18 cellular contexts compared by ENCODE assay signal in the genomic region with DNA sequence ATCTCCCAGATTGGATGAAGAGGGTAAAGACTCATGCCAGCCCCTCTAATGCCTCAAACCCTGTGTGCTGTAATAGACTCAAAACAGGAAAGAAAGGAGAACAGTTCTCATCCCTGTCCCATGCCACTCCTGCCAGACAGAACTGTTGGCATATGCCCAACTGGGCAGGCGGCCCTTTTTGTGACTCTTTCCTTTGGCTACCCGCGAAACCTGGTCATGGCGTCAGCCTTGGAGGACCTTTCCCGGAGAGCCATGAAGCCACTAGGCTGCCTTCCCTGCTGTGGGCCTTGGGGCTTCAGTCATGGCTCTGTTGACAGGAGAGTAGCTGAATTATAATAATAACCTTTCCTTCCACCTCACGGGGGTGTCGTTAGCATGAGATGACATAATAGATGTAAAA.
A peak's percentile ranks its signal among the peaks of the same experiment; 100 is the strongest.
DNase-seq lines count a peak whose midpoint lies in the region; TF ChIP-seq lines count a peak whose summit lies in the region.
"Had no signal": no experiment of that assay in that cellular context is flagged by ENCODE, and none has a peak within 500 bp of the region (broad histone marks: within the 10 kb centered on the region; RNA-seq: fewer than 3 reads in every experiment).

No MANE protein-coding gene starts in this region.

- no peaks in the 10 kb centered on the region for H3K36me3 Mint-ChIP-seq in H9 (ENCODE audit: insufficient read depth in 1 of 3, low read depth in 3 of 3)
- H3K36me3 Mint-ChIP-seq in T-helper 2 cell treated with Interferon-gamma antibody and Interleukin-4, amounts not matched to agents 5 μg/mL and 100 μg/mL, for 36 hours (ENCODE audit: low read depth): no peaks in the 10 kb centered on the region
- H3K36me3 Mint-ChIP-seq: CD4-positive, CD25-positive, alpha-beta regulatory T cell had no signal

- no peaks in the 10 kb centered on the region for H3K23me2 ChIP-seq in H9 (ENCODE audit: insufficient read length, low read depth, low read length, poor library complexity, severe bottlenecking)

- peaks cover 52 to 55% of the 10 kb centered on the region in 2 experiments for H3K4me1 Mint-ChIP-seq in H9
- H3K4me1 Mint-ChIP-seq in T-helper 2 cell treated with Interferon-gamma antibody and Interleukin-4, amounts not matched to agents 5 μg/mL and 100 μg/mL, for 36 hours (ENCODE audit: low read depth): no peaks in the 10 kb centered on the region
- H3K4me1 Mint-ChIP-seq: CD4-positive, CD25-positive, alpha-beta regulatory T cell had no signal

- no peak overlapping the region for H3K23ac ChIP-seq in H9 (ENCODE audit: insufficient read length, low read depth, low read length)
- H3K23ac ChIP-seq in mesendoderm (ENCODE audit: low read length): no peak overlapping the region

- H3K27me3 Mint-ChIP-seq in H9 (ENCODE audit: low read depth): no peaks in the 10 kb centered on the region
- H3K27me3 Mint-ChIP-seq in T-helper 2 cell treated with Interferon-gamma antibody and Interleukin-4, amounts not matched to agents 5 μg/mL and 100 μg/mL, for 36 hours (ENCODE audit: low read depth): no peaks in the 10 kb centered on the region
- H3K27me3 Mint-ChIP-seq: CD4-positive, CD25-positive, alpha-beta regulatory T cell had no signal

- H3K4ac ChIP-seq in H9 (ENCODE audit: low read depth, low read length) (no peak overlapping the region), mesendoderm (ENCODE audit: low read depth, low read length) (no peak overlapping the region)

- no peak overlapping the region for H2BK5ac ChIP-seq in H9 (ENCODE audit: insufficient read length, low read length)
- H2BK5ac ChIP-seq in mesendoderm (ENCODE audit: low read length): no peak overlapping the region

- H2AK5ac ChIP-seq in H9 (ENCODE audit: insufficient read length, low read length) (no peak overlapping the region), mesendoderm (ENCODE audit: low read length) (no peak overlapping the region)

- H3K36me3 ChIP-seq in mesendoderm (ENCODE audit: control insufficient read depth, insufficient read depth, low read length): no peaks in the 10 kb centered on the region

- no peak overlapping the region for H3K4me3 ChIP-seq in mesendoderm (ENCODE audit: low read length)

- no peak overlapping the region for H2AFZ ChIP-seq in H9 (ENCODE audit: low read length)

- peak overlapping the region; percentile 44; the same call in 1 of the 2 replicates for H3K14ac ChIP-seq in H9 (ENCODE audit: insufficient read depth, low read length)

- H3K4me1 ChIP-seq in H9 (ENCODE audit: insufficient read depth, low read length): peaks cover 17% of the 10 kb centered on the region
- H3K4me1 ChIP-seq in mesendoderm (ENCODE audit: control insufficient read depth, low read depth, low read length): peaks cover 12% of the 10 kb centered on the region
- H3K4me1 ChIP-seq: Caco-2 had no signal

- H3T11ph ChIP-seq in H9 (ENCODE audit: low read length): no peak overlapping the region

- H3K79me1 ChIP-seq in H9 (ENCODE audit: insufficient read depth, low read depth, low read length, poor library complexity, severe bottlenecking) (no peaks in the 10 kb centered on the region), mesendoderm (ENCODE audit: low read length) (no peaks in the 10 kb centered on the region)

- no peak for TF ChIP-seq CTCF in H9 (conservative IDR thresholded peaks at IDR 0.05)

- H4K8ac ChIP-seq in H9 (replicated peaks; ENCODE audit: insufficient read length, low read depth, low read length): no peak overlapping the region
- no peak overlapping the region for H4K8ac ChIP-seq in mesendoderm (ENCODE audit: low read depth, low read length)

- H3K4me2 ChIP-seq in H9 (ENCODE audit: insufficient read depth, insufficient read length, low read length) (no peak overlapping the region), mesendoderm (ENCODE audit: low read length) (no peak overlapping the region)

- no peak overlapping the region for H2BK12ac ChIP-seq in H9 (ENCODE audit: insufficient read length, low read depth, low read length)

- H3K4me3 Mint-ChIP-seq in H9: no peak overlapping the region
- H3K4me3 Mint-ChIP-seq in T-helper 2 cell treated with Interferon-gamma antibody and Interleukin-4, amounts not matched to agents 5 μg/mL and 100 μg/mL, for 36 hours: no peak overlapping the region
- H3K4me3 Mint-ChIP-seq: CD4-positive, CD25-positive, alpha-beta regulatory T cell had no signal

- H2BK120ac ChIP-seq in H9 (ENCODE audit: low read depth, low read length, poor library complexity, severe bottlenecking): no peak overlapping the region
- no peak overlapping the region for H2BK120ac ChIP-seq in mesendoderm (ENCODE audit: low read depth, low read length)

- H4K5ac ChIP-seq in H9 (ENCODE audit: insufficient read length, low read depth, low read length) (no peak overlapping the region), mesendoderm (ENCODE audit: low read length) (no peak overlapping the region)

- H3K9me3 ChIP-seq in H9 (ENCODE audit: control insufficient read depth, low read depth, low read length): no peaks in the 10 kb centered on the region
- H3K9me3 ChIP-seq: Caco-2 had no signal

- H3K79me2 ChIP-seq in H9 (ENCODE audit: insufficient read depth, low read length) (no peaks in the 10 kb centered on the region), mesendoderm (ENCODE audit: control insufficient read depth, insufficient read depth, low read length) (no peaks in the 10 kb centered on the region)

- H3K27ac ChIP-seq in H9 (ENCODE audit: insufficient read length, low read depth, low read length): no peak overlapping the region
- no peak overlapping the region for H3K27ac ChIP-seq in mesendoderm (ENCODE audit: low read depth, low read length)
- no peak overlapping the region for H3K27ac ChIP-seq in substantia nigra (ENCODE audit: low read depth, low read length, poor library complexity, severe bottlenecking)

- H3K18ac ChIP-seq in H9 (ENCODE audit: insufficient read length, low read depth, low read length) (peak overlapping the region; percentile 15), mesendoderm (ENCODE audit: low read length) (peak overlapping the region; percentile 94)

- no peak overlapping the region for H3K56ac ChIP-seq in H9 (ENCODE audit: insufficient read length, low read depth, low read length)
- H3K56ac ChIP-seq in mesendoderm (ENCODE audit: low read length): no peak overlapping the region

- peak overlapping the region in 1 of 3 experiments; percentile 25; a peak in 1 of 7 replicates for H3K27ac Mint-ChIP-seq in H9
- no peak overlapping the region for H3K27ac Mint-ChIP-seq in T-helper 2 cell treated with Interferon-gamma antibody and Interleukin-4, amounts not matched to agents 5 μg/mL and 100 μg/mL, for 36 hours
- H3K27ac Mint-ChIP-seq: CD4-positive, CD25-positive, alpha-beta regulatory T cell had no signal

- no peak for DNase-seq in H9
- DNase-seq in cerebellum (ENCODE audit: low spot score): peak; percentile 74
- DNase-seq in mesendoderm: no peak
- DNase-seq in substantia nigra (lab: John Stamatoyannopoulos, UW): peak in 37 of 49 donors; percentile 5 to 90 (median 41)
- DNase-seq in stimulated activated CD4-positive, alpha-beta T cell treated with anti-CD3 and anti-CD28 coated beads, Interleukin-2, amount 100 ng/mL, for 48 hours: no peak
- no peak for DNase-seq in T-helper 2 cell treated with Interferon-gamma antibody and Interleukin-4, amounts not matched to agents 5 μg/mL and 100 μg/mL, for 36 hours (ENCODE audit: low spot score)
- no peak for DNase-seq in NK-92 treated with Interleukin-12 subunit alpha and Interleukin-12 subunit beta, amount 100 ng/mL, for 24 hours (lab: John Stamatoyannopoulos, UW)
- DNase-seq: AML-193; Caco-2; CD4-positive, CD25-positive, alpha-beta regulatory T cell; DMS153; GOT3; KBM-7; MV-4-11; NCI-H1417; NCI-H187 treated with DMSO at 0.1 percent for 48 hours; NCI-H2171; NCI-H510A had no signal

- no peaks in the 10 kb centered on the region for H3K9me3 Mint-ChIP-seq in H9
- H3K9me3 Mint-ChIP-seq in T-helper 2 cell treated with Interferon-gamma antibody and Interleukin-4, amounts not matched to agents 5 μg/mL and 100 μg/mL, for 36 hours: no peaks in the 10 kb centered on the region
- H3K9me3 Mint-ChIP-seq: CD4-positive, CD25-positive, alpha-beta regulatory T cell had no signal

- no CpG with 5 or more reads among the region's 7 CpGs for WGBS in H9 (ENCODE audit: extremely low coverage, insufficient read length, low lambda C conversion rate)
- no CpG with 5 or more reads among the region's 7 CpGs for WGBS in mesendoderm (ENCODE audit: extremely low coverage, insufficient coverage, low lambda C conversion rate)

- H2BK15ac ChIP-seq in H9 (ENCODE audit: low read depth, low read length) (no peak overlapping the region), mesendoderm (replicated peaks; ENCODE audit: low read depth) (no peak overlapping the region)

- no peak overlapping the region for H2BK20ac ChIP-seq in H9 (ENCODE audit: low read depth, low read length, poor library complexity, severe bottlenecking)

- H3K27me3 ChIP-seq in H9 (ENCODE audit: insufficient read depth, low read length): no peaks in the 10 kb centered on the region
- no peaks in the 10 kb centered on the region for H3K27me3 ChIP-seq in mesendoderm (ENCODE audit: insufficient read depth, low read length, poor library complexity)

- H3K9ac ChIP-seq in H9 (ENCODE audit: extremely low read depth, insufficient read length, low read length): no peak overlapping the region
- H3K9ac ChIP-seq in mesendoderm (ENCODE audit: low read length): no peak overlapping the region

- no peaks in the 10 kb centered on the region for H4K20me1 ChIP-seq in H9 (ENCODE audit: control insufficient read depth, insufficient read depth, insufficient read length)

- no peak overlapping the region for H4K91ac ChIP-seq in H9 (ENCODE audit: insufficient read length, low read depth, low read length)

Comparison
In these comparisons a context has a peak if more than half of its experiments do, and no peak if none do; other contexts are left out.
1. DNase-seq: peak in cerebellum (single experiment) and substantia nigra (37 of 49); none in H9 (single experiment), mesendoderm (single experiment), stimulated activated CD4-positive, alpha-beta T cell treated with anti-CD3 and anti-CD28 coated beads, Interleukin-2, amount 100 ng/mL, for 48 hours (0 of 2), T-helper 2 cell treated with Interferon-gamma antibody and Interleukin-4, amounts not matched to agents 5 μg/mL and 100 μg/mL, for 36 hours (single experiment) and NK-92 treated with Interleukin-12 subunit alpha and Interleukin-12 subunit beta, amount 100 ng/mL, for 24 hours (single experiment).